In the genomic region with DNA sequence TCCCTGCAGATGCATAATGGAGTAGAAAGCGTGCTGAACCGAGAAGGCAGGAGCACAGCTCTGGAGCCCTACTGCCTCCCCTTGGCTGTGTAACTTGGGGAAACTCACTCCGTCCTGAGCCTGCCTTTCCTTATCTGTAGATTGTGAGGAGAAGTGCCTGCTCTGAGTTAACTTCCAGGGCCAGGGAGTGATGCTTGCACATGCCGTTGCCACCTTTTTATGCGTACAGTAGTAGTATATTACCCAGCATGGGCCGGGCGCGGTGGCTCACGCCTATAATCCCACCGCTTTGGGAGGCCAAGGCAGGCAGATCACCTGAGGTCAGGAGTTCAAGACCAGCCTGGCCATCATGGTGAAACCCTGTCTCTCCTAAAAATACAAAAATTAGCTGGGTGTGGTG, we compare ENCODE assay signal across 24 cellular contexts.
"Had no signal": no experiment of that assay in that cellular context is flagged by ENCODE, and none has a peak within 500 bp of the region (broad histone marks: within the 10 kb centered on the region; RNA-seq: fewer than 3 reads in every experiment).

No MANE protein-coding gene starts in this region.

- H3K4me3 ChIP-seq: colonic mucosa, esophagus squamous epithelium, gastroesophageal sphincter, heart left ventricle, hepatocyte, left lung, lower lobe of right lung had no signal

- H3K27me3 ChIP-seq: colonic mucosa, esophagus squamous epithelium, heart left ventricle, hepatocyte, left lung had no signal

- ATAC-seq: effector memory CD8-positive, alpha-beta T cell; esophagus mucosa; gastroesophageal sphincter; left lung had no signal

- FAIRE-seq: kidney had no signal

- H3K36me3 ChIP-seq: colonic mucosa, esophagus squamous epithelium, gastroesophageal sphincter, heart left ventricle, left lung, lower lobe of right lung had no signal

- DNase-seq: colonic mucosa; cortex of kidney; effector CD8-positive, alpha-beta T cell; effector memory CD8-positive, alpha-beta T cell; endodermal cell; erythroblast; esophagus squamous epithelium; foreskin fibroblast; foreskin melanocyte; heart left ventricle; hypothalamus; immature natural killer cell; islet precursor cell; kidney; kidney glomerular epithelial cell; left lung; left ventricle myocardium superior; lower lobe of right lung; mesenchymal stem cell; midbrain had no signal

- H3K27ac ChIP-seq: colonic mucosa, epithelial cell of prostate, esophagus squamous epithelium, gastroesophageal sphincter, hepatocyte, left lung, lower lobe of right lung had no signal

- H3K4me1 ChIP-seq: colonic mucosa, esophagus squamous epithelium, gastroesophageal sphincter, left lung, lower lobe of right lung had no signal

- H3K79me2 ChIP-seq: hepatocyte had no signal

- H3K9me3 ChIP-seq: colonic mucosa, esophagus squamous epithelium, gastroesophageal sphincter, heart left ventricle, left lung, lower lobe of right lung had no signal

- H3K4me2 ChIP-seq: hepatocyte had no signal
